ENCODE assay signal across 9 cellular contexts in the genomic region with DNA sequence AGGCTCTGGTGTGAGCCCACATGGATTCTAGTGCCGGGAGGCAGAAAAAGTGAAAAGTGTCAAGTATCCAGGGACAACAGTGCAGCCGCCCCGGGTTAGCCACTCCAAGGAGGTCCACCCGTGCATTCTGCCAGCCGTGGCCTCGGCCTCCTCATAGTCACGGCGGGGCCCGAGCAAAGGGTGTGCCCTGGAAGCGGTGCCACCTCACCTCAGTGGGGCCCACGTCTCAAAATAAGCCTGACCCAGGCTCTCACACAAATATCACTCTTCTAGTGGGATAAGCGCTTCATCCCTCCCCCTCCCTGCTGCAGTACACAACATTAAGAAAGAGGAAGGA. TPM values are rescaled to one million over a fixed set of nuclear protein-coding genes. Genes with fewer than 3 reads are reported as not detected.
A peak's percentile ranks its signal among the peaks of the same experiment; 100 is the strongest.
DNase-seq lines count a peak whose midpoint lies in the region; ATAC-seq lines count a peak whose summit lies in the region.
"Had no signal": no experiment of that assay in that cellular context is flagged by ENCODE, and none has a peak within 500 bp of the region (broad histone marks: within the 10 kb centered on the region; RNA-seq: fewer than 3 reads in every experiment).

No MANE protein-coding gene starts in this region.

- peak overlapping the region; percentile 35 for H3K4me3 ChIP-seq in iPS-11a (ENCODE audit: low read depth, low read length)

- no peak for DNase-seq in activated CD4-positive, alpha-beta T cell treated with anti-CD3 and anti-CD28 coated beads, Interleukin-2, amount 10 ng/mL, durations not matched to agents 7 days and 5 days
- DNase-seq in activated CD4-positive, alpha-beta T cell treated with anti-CD3 and anti-CD28 coated beads for 4 hours = no peak
- DNase-seq in NCI-H510A (lab: John Stamatoyannopoulos, UW) (no peak), NCI-H2081 (lab: John Stamatoyannopoulos, UW) (no peak)
- DNase-seq: DND-41 had no signal

- H3K27me3 Mint-ChIP-seq in activated CD4-positive, alpha-beta T cell treated with anti-CD3 and anti-CD28 coated beads, Interleukin-2, amount 10 ng/mL, durations not matched to agents 7 days and 5 days = peaks cover 17% of the 10 kb centered on the region
- H3K27me3 Mint-ChIP-seq in activated T-helper 17 cell treated with anti-CD3 and anti-CD28 coated beads, Interleukin-2, amount 50 U/mL, for 72 hours = peaks cover 21% of the 10 kb centered on the region
- peaks cover 19% of the 10 kb centered on the region for H3K27me3 Mint-ChIP-seq in stimulated activated memory B cell treated with anti-CD40 and anti-IgM and Interleukin-4, amounts not matched to agents 10 μg/mL and 1 μg/mL and 100 μg/mL, for 72 hours

- no peaks in the 10 kb centered on the region for H3K9me3 Mint-ChIP-seq in activated CD4-positive, alpha-beta T cell treated with anti-CD3 and anti-CD28 coated beads, Interleukin-2, amount 10 ng/mL, durations not matched to agents 7 days and 5 days
- no peaks in the 10 kb centered on the region for H3K9me3 Mint-ChIP-seq in activated T-helper 17 cell treated with anti-CD3 and anti-CD28 coated beads, Interleukin-2, amount 50 U/mL, for 72 hours
- H3K9me3 Mint-ChIP-seq in stimulated activated memory B cell treated with anti-CD40 and anti-IgM and Interleukin-4, amounts not matched to agents 10 μg/mL and 1 μg/mL and 100 μg/mL, for 72 hours = no peaks in the 10 kb centered on the region

- no peaks in the 10 kb centered on the region for H3K36me3 Mint-ChIP-seq in activated CD4-positive, alpha-beta T cell treated with anti-CD3 and anti-CD28 coated beads, Interleukin-2, amount 10 ng/mL, durations not matched to agents 7 days and 5 days (ENCODE audit: low read depth)
- no peaks in the 10 kb centered on the region for H3K36me3 Mint-ChIP-seq in activated T-helper 17 cell treated with anti-CD3 and anti-CD28 coated beads, Interleukin-2, amount 50 U/mL, for 72 hours (ENCODE audit: low read depth)
- no peaks in the 10 kb centered on the region for H3K36me3 Mint-ChIP-seq in stimulated activated memory B cell treated with anti-CD40 and anti-IgM and Interleukin-4, amounts not matched to agents 10 μg/mL and 1 μg/mL and 100 μg/mL, for 72 hours

- POLR2A ChIA-PET in activated CD4-positive, alpha-beta T cell treated with anti-CD3 and anti-CD28 coated beads, Interleukin-2, amount 10 ng/mL, durations not matched to agents 7 days and 5 days (lab: Charles Lee) = no interaction called here

- no peak for ATAC-seq in activated T-helper 17 cell treated with anti-CD3 and anti-CD28 coated beads, Interleukin-2, amount 50 U/mL, for 72 hours (replicated peaks)
- peak; percentile 53 for ATAC-seq in stimulated activated memory B cell treated with anti-CD40 and anti-IgM and Interleukin-4, amounts not matched to agents 10 μg/mL and 1 μg/mL and 100 μg/mL, for 72 hours
- no peak for ATAC-seq in HG02610 (IDR thresholded peaks at IDR 0.05; ENCODE audit: unreplicated experiment)

- peaks cover 10% of the 10 kb centered on the region for H3K4me1 Mint-ChIP-seq in activated CD4-positive, alpha-beta T cell treated with anti-CD3 and anti-CD28 coated beads, Interleukin-2, amount 10 ng/mL, durations not matched to agents 7 days and 5 days
- peaks cover 5% of the 10 kb centered on the region for H3K4me1 Mint-ChIP-seq in activated T-helper 17 cell treated with anti-CD3 and anti-CD28 coated beads, Interleukin-2, amount 50 U/mL, for 72 hours
- H3K4me1 Mint-ChIP-seq in stimulated activated memory B cell treated with anti-CD40 and anti-IgM and Interleukin-4, amounts not matched to agents 10 μg/mL and 1 μg/mL and 100 μg/mL, for 72 hours = peaks cover 18% of the 10 kb centered on the region

- CTCF ChIA-PET in activated CD4-positive, alpha-beta T cell treated with anti-CD3 and anti-CD28 coated beads, Interleukin-2, amount 10 ng/mL, durations not matched to agents 7 days and 5 days (lab: Charles Lee) = no interaction called here

- peak overlapping the region; percentile 67 for H3K4me3 Mint-ChIP-seq in activated CD4-positive, alpha-beta T cell treated with anti-CD3 and anti-CD28 coated beads, Interleukin-2, amount 10 ng/mL, durations not matched to agents 7 days and 5 days
- H3K4me3 Mint-ChIP-seq in activated T-helper 17 cell treated with anti-CD3 and anti-CD28 coated beads, Interleukin-2, amount 50 U/mL, for 72 hours = peak overlapping the region; percentile 12
- peak overlapping the region; percentile 67 for H3K4me3 Mint-ChIP-seq in stimulated activated memory B cell treated with anti-CD40 and anti-IgM and Interleukin-4, amounts not matched to agents 10 μg/mL and 1 μg/mL and 100 μg/mL, for 72 hours

- H3K27ac Mint-ChIP-seq in activated CD4-positive, alpha-beta T cell treated with anti-CD3 and anti-CD28 coated beads, Interleukin-2, amount 10 ng/mL, durations not matched to agents 7 days and 5 days = no peak overlapping the region
- no peak overlapping the region for H3K27ac Mint-ChIP-seq in activated T-helper 17 cell treated with anti-CD3 and anti-CD28 coated beads, Interleukin-2, amount 50 U/mL, for 72 hours
- no peak overlapping the region for H3K27ac Mint-ChIP-seq in stimulated activated memory B cell treated with anti-CD40 and anti-IgM and Interleukin-4, amounts not matched to agents 10 μg/mL and 1 μg/mL and 100 μg/mL, for 72 hours

RNA-seq across cellular contexts. Expression of a gene that starts 0.4 kb away (rescaled TPM):
- under 1 TPM; 0.27 to 0.35 TPM for total RNA-seq in activated CD4-positive, alpha-beta T cell treated with anti-CD3 and anti-CD28 coated beads, Interleukin-2, amount 10 ng/mL, durations not matched to agents 7 days and 5 days
- total RNA-seq in activated T-helper 17 cell treated with anti-CD3 and anti-CD28 coated beads, Interleukin-2, amount 50 U/mL, for 72 hours = under 1 TPM; 0.09 to 0.24 TPM

Comparison
In these comparisons a context has a peak if more than half of its experiments do, and no peak if none do; other contexts are left out.
1. H3K4me3 Mint-ChIP-seq: peak in every context shown above with its lines; median percentile 67 in activated CD4-positive, alpha-beta T cell treated with anti-CD3 and anti-CD28 coated beads, Interleukin-2, amount 10 ng/mL, durations not matched to agents 7 days and 5 days; 67 in stimulated activated memory B cell treated with anti-CD40 and anti-IgM and Interleukin-4, amounts not matched to agents 10 μg/mL and 1 μg/mL and 100 μg/mL, for 72 hours; 12 in activated T-helper 17 cell treated with anti-CD3 and anti-CD28 coated beads, Interleukin-2, amount 50 U/mL, for 72 hours.